22 cellular contexts compared by ENCODE assay signal in the genomic region with DNA sequence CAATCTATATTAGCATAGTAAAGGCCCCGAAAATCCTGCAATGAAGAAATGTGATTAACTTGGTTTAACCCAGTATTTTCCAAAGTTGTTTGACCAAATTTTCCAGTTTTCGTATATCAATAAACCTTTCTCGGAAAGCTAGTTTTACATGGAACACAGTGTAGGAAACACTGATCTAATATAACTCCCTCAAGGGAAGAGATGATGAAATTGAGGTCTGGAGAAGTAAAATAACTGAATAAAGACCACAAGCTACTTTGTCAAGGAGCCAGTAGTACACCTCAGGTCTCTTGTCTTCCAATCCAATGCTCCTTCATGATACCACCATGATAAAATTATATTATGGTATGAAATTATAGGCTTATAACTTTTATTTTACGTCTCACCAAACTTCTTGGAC.
"Had no signal": no experiment of that assay in that cellular context is flagged by ENCODE, and none has a peak within 500 bp of the region (broad histone marks: within the 10 kb centered on the region; RNA-seq: fewer than 3 reads in every experiment).

No MANE protein-coding gene starts in this region.

- H3K27ac ChIP-seq: body of pancreas, colonic mucosa, hepatocyte, left lung, neutrophil, upper lobe of right lung had no signal

- DNase-seq: activated B cell treated with CpG ODN at 0.5 μM for 24 hours; activated CD4-positive, alpha-beta T cell treated with anti-CD3 and anti-CD28 coated beads for 48 hours; activated CD8-positive, alpha-beta T cell treated with anti-CD3 and anti-CD28 coated beads for 36 hours; activated effector memory CD4-positive, alpha-beta T cell treated with Interleukin-2 at 50 U/mL for 16 hours; activated T-cell treated with anti-CD3 and anti-CD28 coated beads, Interleukin-2, amount 50 U/mL, for 4 hours; body of pancreas; central memory CD4-positive, alpha-beta T cell; colonic mucosa; islet precursor cell; left lung; natural killer cell; retina; stimulated activated CD4-positive, alpha-beta T cell treated with anti-CD3 and anti-CD28 coated beads, Interleukin-4, amount 100 ng/mL, for 4 hours; stimulated activated CD8-positive, alpha-beta memory T cell treated with anti-CD3 and anti-CD28 coated beads, Interleukin-4, amount 100 ng/mL, for 48 hours; stimulated activated naive CD8-positive, alpha-beta T cell treated with anti-CD3 and anti-CD28 coated beads, Interleukin-15, Interleukin-2, amounts not matched to agents 100 U/mL and 50 U/mL, for 24 hours; testis; upper lobe of right lung had no signal

- H3K27me3 ChIP-seq: body of pancreas, colonic mucosa, esophagus muscularis mucosa, gastroesophageal sphincter, hepatocyte, left lung, neutrophil, testis, upper lobe of right lung had no signal

- H3K4me1 ChIP-seq: body of pancreas, colonic mucosa had no signal

- H3K4me3 ChIP-seq: body of pancreas, colonic mucosa, esophagus muscularis mucosa, gastroesophageal sphincter, hepatocyte, left lung, smooth muscle cell, testis, upper lobe of right lung had no signal

- ATAC-seq: activated CD8-positive, alpha-beta T cell treated with anti-CD3 and anti-CD28 coated beads for 36 hours; activated T-cell treated with anti-CD3 and anti-CD28 coated beads, Interleukin-2, amount 50 U/mL, for 4 hours; body of pancreas; gastroesophageal sphincter; left lung; natural killer cell; stimulated activated naive CD8-positive, alpha-beta T cell treated with anti-CD3 and anti-CD28 coated beads, Interleukin-15, Interleukin-2, amounts not matched to agents 100 U/mL and 50 U/mL, for 24 hours; upper lobe of right lung had no signal

- H3K36me3 ChIP-seq: colonic mucosa, esophagus muscularis mucosa, gastroesophageal sphincter, left lung, neutrophil, upper lobe of right lung had no signal

- H3K4me2 ChIP-seq: hepatocyte, smooth muscle cell had no signal

- H3K9me3 ChIP-seq: body of pancreas, colonic mucosa, esophagus muscularis mucosa, gastroesophageal sphincter, left lung, neutrophil, testis, upper lobe of right lung had no signal

- H2AFZ ChIP-seq: hepatocyte had no signal
